In genomic region chr18:33578371-33579146, GRCh38 we compare ENCODE assay signal across 9 cellular contexts. TPM values are rescaled to one million over a fixed set of nuclear protein-coding genes. Genes with fewer than 3 reads are reported as not detected.
DNase-seq lines count a peak whose midpoint lies in the region; ATAC-seq and TF ChIP-seq lines count a peak whose summit lies in the region.
"Had no signal": no experiment of that assay in that cellular context is flagged by ENCODE, and none has a peak within 500 bp of the region (broad histone marks: within the 10 kb centered on the region; RNA-seq: fewer than 3 reads in every experiment).

No MANE protein-coding gene starts in this region.

- H3K27ac ChIP-seq in muscle layer of duodenum (ENCODE audit: low read length), result no peak overlapping the region
- no peak overlapping the region for H3K27ac ChIP-seq in PC-9

- no peaks in the 10 kb centered on the region for H4K20me1 ChIP-seq in PC-9 (ENCODE audit: insufficient read depth)

- POLR2A ChIA-PET in PC-9 (lab: Charles Lee; ENCODE audit: unreplicated experiment), result no interaction called here

- no peak for TF ChIP-seq CTCF in PC-9 (conservative IDR thresholded peaks at IDR 0.05)

- intact Hi-C loops in PC-9 (cut with micrococcal nuclease; ENCODE audit: unreplicated experiment), result no loop called here

- H3K36me3 ChIP-seq in muscle layer of duodenum (ENCODE audit: control insufficient read depth in 1 of 2, insufficient read depth in 2 of 2, low read length in 2 of 2), result no peaks in the 10 kb centered on the region
- no peaks in the 10 kb centered on the region for H3K36me3 ChIP-seq in PC-9 (ENCODE audit: low read depth)

- H3K4me1 ChIP-seq in muscle layer of duodenum (ENCODE audit: control insufficient read depth in 1 of 2, insufficient read depth in 2 of 2, low read length in 2 of 2), result peaks cover 4% of the 10 kb centered on the region in 2 donors
- H3K4me1 ChIP-seq in PC-9 (replicated peaks; ENCODE audit: insufficient read depth), result no peaks in the 10 kb centered on the region

- BruUV-seq in PC-9 (replicated peaks; lab: Mats Ljungman, UMichigan), result no TSS peak

- CTCF ChIA-PET in PC-9 (lab: Charles Lee), result no interaction called here

- H3K27me3 ChIP-seq in muscle layer of duodenum (ENCODE audit: low read depth, low read length), result peaks cover 5% of the 10 kb centered on the region
- H3K27me3 ChIP-seq in PC-9 (ENCODE audit: insufficient read depth, low read depth), result no peaks in the 10 kb centered on the region

- H3K9me3 ChIP-seq in muscle layer of duodenum (ENCODE audit: control insufficient read depth in 1 of 2, low read length in 2 of 2) (no peaks in the 10 kb centered on the region), PC-9 (ENCODE audit: insufficient read depth, low read depth) (no peaks in the 10 kb centered on the region)

- DNase-seq in Daoy (ENCODE audit: low read depth) (peak; percentile 16), NCI-H2227 treated with DMSO at 0.1 percent for 48 hours (lab: John Stamatoyannopoulos, UW) (peak; percentile 53), NOMO-1 (lab: John Stamatoyannopoulos, UW; ENCODE audit: unreplicated experiment in 2 of 2) (no peak), PC-9 (no peak)

- H3K4me3 ChIP-seq in muscle layer of duodenum (ENCODE audit: low read depth in 1 of 2, low read length in 2 of 2) (peak overlapping the region; percentile 77 to 82), PC-9 (no peak overlapping the region)

- H3K79me2 ChIP-seq in PC-9 (ENCODE audit: low read depth), result no peaks in the 10 kb centered on the region

- ATAC-seq in esophagus mucosa (peak; percentile 29), GM19467 (IDR thresholded peaks at IDR 0.05; ENCODE audit: unreplicated experiment) (no peak), GM19324 (IDR thresholded peaks at IDR 0.05; ENCODE audit: low FRiP score, unreplicated experiment) (no peak)
- ATAC-seq: HCT116 had no signal

- no peaks in the 10 kb centered on the region for H3K9me2 ChIP-seq in PC-9 (ENCODE audit: insufficient read depth)

- no peak overlapping the region for H3K4me2 ChIP-seq in PC-9

- no peak overlapping the region for H2AFZ ChIP-seq in PC-9

- no peaks in the 10 kb centered on the region for H3F3A ChIP-seq in PC-9 (ENCODE audit: insufficient read depth, low read depth)

RNA-seq across cellular contexts. Expression of gene ASXL3, which starts 0.5 kb away (rescaled TPM):
- total RNA-seq in Daoy (2014; rRNA removed; shearing (Covaris generic)), result 0.18 and 0.29 TPM in 2 replicates
- 0.32 TPM for total RNA-seq in esophagus mucosa
- not detected in 2 replicates for total RNA-seq in PC-9 (2021)

Comparison
In these comparisons a context has a peak if more than half of its experiments do, and no peak if none do; other contexts are left out.
1. DNase-seq: peak in Daoy (single experiment) and NCI-H2227 treated with DMSO at 0.1 percent for 48 hours (single experiment); none in NOMO-1 (0 of 2) and PC-9 (0 of 2).